ENCODE assay signal across 9 cellular contexts in genomic region chr6:16331328-16332174, GRCh38.
DNase-seq lines count a peak whose midpoint lies in the region; ATAC-seq and TF ChIP-seq lines count a peak whose summit lies in the region.
"Had no signal": no experiment of that assay in that cellular context is flagged by ENCODE, and none has a peak within 500 bp of the region (broad histone marks: within the 10 kb centered on the region; RNA-seq: fewer than 3 reads in every experiment).

No MANE protein-coding gene starts in this region.

- peak; percentile 96 for TF ChIP-seq CTCF in fibroblast of villous mesenchyme (IDR thresholded peaks at IDR 0.05; ENCODE audit: insufficient read depth, low read depth, low read length)
- TF ChIP-seq CTCF in thyroid gland (IDR thresholded peaks at IDR 0.05): peak; percentile 66 to 87 (median 80)

- intact Hi-C loops in activated T-helper 1 cell treated with anti-CD3 and anti-CD28 coated beads, Interleukin-12 subunit alpha, Interleukin-12 subunit beta, Interleukin-2, Interleukin-4 antibody, amounts not matched to agents 30 ng/mL and 10 ng/mL and 1 ng/mL, durations not matched to agents 14 hours and 24 hours and 36 hours (cut with micrococcal nuclease): loop anchor here (1.0 to 5.0 kb wide), 16 partner anchors 9 to 755 kb away; no protein-coding TSS in a partner anchor
- intact Hi-C loops in thyroid gland (cut with DNase I): loop anchor here (5.0 kb wide), 1 partner anchor 431 kb away; the partner anchor contains the start of gene ATXN1

- no peaks in the 10 kb centered on the region for H3K9me3 Mint-ChIP-seq in activated T-helper 1 cell treated with anti-CD3 and anti-CD28 coated beads, Interleukin-12 subunit alpha, Interleukin-12 subunit beta, Interleukin-2, Interleukin-4 antibody, amounts not matched to agents 30 ng/mL and 10 ng/mL and 1 ng/mL, durations not matched to agents 14 hours and 24 hours and 36 hours
- H3K9me3 Mint-ChIP-seq: IgD-negative memory B cell had no signal

- no peak overlapping the region for H3K9ac ChIP-seq in BLaER1
- no peak overlapping the region for H3K9ac ChIP-seq in HUES48 (ENCODE audit: low read depth, low read length)

- H3K27ac ChIP-seq in BLaER1 (no peak overlapping the region), HUES48 (ENCODE audit: low read depth, low read length) (peak overlapping the region; percentile 84), thyroid gland (peak overlapping the region in 1 of 3 donors; percentile 36)

- peak overlapping the region; percentile 75 for H3K4me2 ChIP-seq in BLaER1

- H3K9me3 ChIP-seq in BLaER1 (peaks cover 10% of the 10 kb centered on the region), HUES48 (ENCODE audit: control insufficient read depth, insufficient read depth, low read length) (no peaks in the 10 kb centered on the region), thyroid gland (no peaks in the 10 kb centered on the region)

- H3K27me3 ChIP-seq in BLaER1: no peaks in the 10 kb centered on the region
- no peaks in the 10 kb centered on the region for H3K27me3 ChIP-seq in HUES48 (ENCODE audit: control insufficient read depth, insufficient read depth, low read length)
- no peaks in the 10 kb centered on the region for H3K27me3 ChIP-seq in thyroid gland

- H3K4me3 ChIP-seq in BLaER1 (no peak overlapping the region), HUES48 (ENCODE audit: low read depth, low read length) (peak overlapping the region; percentile 6; the same call in 1 of the 2 replicates), fibroblast of villous mesenchyme (ENCODE audit: low read depth, low read length) (no peak overlapping the region), thyroid gland (replicated peaks in 1 of 3) (no peak overlapping the region)

- H3K27me3 Mint-ChIP-seq in activated T-helper 1 cell treated with anti-CD3 and anti-CD28 coated beads, Interleukin-12 subunit alpha, Interleukin-12 subunit beta, Interleukin-2, Interleukin-4 antibody, amounts not matched to agents 30 ng/mL and 10 ng/mL and 1 ng/mL, durations not matched to agents 14 hours and 24 hours and 36 hours (ENCODE audit: insufficient read depth): no peaks in the 10 kb centered on the region
- H3K27me3 Mint-ChIP-seq: IgD-negative memory B cell had no signal

- 28 to 31% methylated on average over 11 of the region's 11 CpGs for WGBS in thyroid gland, 2 donors

- H3K4me1 ChIP-seq in BLaER1: peaks cover 35% of the 10 kb centered on the region
- peaks cover 10% of the 10 kb centered on the region for H3K4me1 ChIP-seq in HUES48 (ENCODE audit: control insufficient read depth, insufficient read depth, low read length)
- H3K4me1 ChIP-seq in thyroid gland: peaks cover 17 to 33% of the 10 kb centered on the region in 2 donors

- TF ChIP-seq POLR2A in thyroid gland (IDR thresholded peaks at IDR 0.05): no peak

- peaks cover 18% of the 10 kb centered on the region for H3K4me1 Mint-ChIP-seq in activated T-helper 1 cell treated with anti-CD3 and anti-CD28 coated beads, Interleukin-12 subunit alpha, Interleukin-12 subunit beta, Interleukin-2, Interleukin-4 antibody, amounts not matched to agents 30 ng/mL and 10 ng/mL and 1 ng/mL, durations not matched to agents 14 hours and 24 hours and 36 hours (ENCODE audit: low read depth)

- no peak overlapping the region for H3K27ac Mint-ChIP-seq in activated T-helper 1 cell treated with anti-CD3 and anti-CD28 coated beads, Interleukin-12 subunit alpha, Interleukin-12 subunit beta, Interleukin-2, Interleukin-4 antibody, amounts not matched to agents 30 ng/mL and 10 ng/mL and 1 ng/mL, durations not matched to agents 14 hours and 24 hours and 36 hours
- H3K27ac Mint-ChIP-seq: IgD-negative memory B cell had no signal

- peak; percentile 36 for DNase-seq in activated T-helper 1 cell treated with anti-CD3 and anti-CD28 coated beads, Interleukin-12 subunit alpha, Interleukin-12 subunit beta, Interleukin-2, Interleukin-4 antibody, amounts not matched to agents 30 ng/mL and 10 ng/mL and 1 ng/mL, durations not matched to agents 14 hours and 24 hours and 36 hours (ENCODE audit: low spot score)
- DNase-seq in fibroblast of villous mesenchyme (ENCODE audit: low read depth) (peak; percentile 86), nucleus accumbens (lab: John Stamatoyannopoulos, UW) (peak in 52 of 56 donors; percentile 8 to 88 (median 60)), thyroid gland (peak; percentile 57 to 69)

- H3K36me3 ChIP-seq in BLaER1 (peaks cover 11% of the 10 kb centered on the region; the same call in 1 of the 2 replicates), HUES48 (ENCODE audit: control insufficient read depth, insufficient read depth, low read length) (no peaks in the 10 kb centered on the region), thyroid gland (peaks cover 9 to 14% of the 10 kb centered on the region in 2 donors)

- H4K20me1 ChIP-seq in BLaER1: no peaks in the 10 kb centered on the region

- peaks cover 17% of the 10 kb centered on the region for H3K36me3 Mint-ChIP-seq in activated T-helper 1 cell treated with anti-CD3 and anti-CD28 coated beads, Interleukin-12 subunit alpha, Interleukin-12 subunit beta, Interleukin-2, Interleukin-4 antibody, amounts not matched to agents 30 ng/mL and 10 ng/mL and 1 ng/mL, durations not matched to agents 14 hours and 24 hours and 36 hours (ENCODE audit: low read depth)

- peak; percentile 55 for ATAC-seq in GM19043 (IDR thresholded peaks at IDR 0.05; ENCODE audit: low read depth, unreplicated experiment)

- H3K4me3 Mint-ChIP-seq in activated T-helper 1 cell treated with anti-CD3 and anti-CD28 coated beads, Interleukin-12 subunit alpha, Interleukin-12 subunit beta, Interleukin-2, Interleukin-4 antibody, amounts not matched to agents 30 ng/mL and 10 ng/mL and 1 ng/mL, durations not matched to agents 14 hours and 24 hours and 36 hours: no peak overlapping the region
- H3K4me3 Mint-ChIP-seq: IgD-negative memory B cell had no signal

TF ChIP-seq in PFSK-1, 5 proteins besides CTCF, POLR2A, EP300 and RAD21:
- no peak for TF ChIP-seq REST (IDR thresholded peaks at IDR 0.05; ENCODE audit: insufficient read depth in 1 of 2, low read depth in 2 of 2, low read length in 2 of 2)
- TF ChIP-seq FOXP2 (optimal IDR thresholded peaks at IDR 0.05; ENCODE audit: borderline replicate concordance, extremely low read depth, extremely low read length, insufficient read depth): peak; percentile 12

Comparison
In these comparisons a context has a peak if more than half of its experiments do, and no peak if none do; other contexts are left out.
1. DNase-seq: peak in every context shown above with its lines; median percentile 86 in fibroblast of villous mesenchyme; 63 in thyroid gland; 60 in nucleus accumbens; 36 in activated T-helper 1 cell treated with anti-CD3 and anti-CD28 coated beads, Interleukin-12 subunit alpha, Interleukin-12 subunit beta, Interleukin-2, Interleukin-4 antibody, amounts not matched to agents 30 ng/mL and 10 ng/mL and 1 ng/mL, durations not matched to agents 14 hours and 24 hours and 36 hours.